ENCODE assay signal across 7 cellular contexts in the genomic region with DNA sequence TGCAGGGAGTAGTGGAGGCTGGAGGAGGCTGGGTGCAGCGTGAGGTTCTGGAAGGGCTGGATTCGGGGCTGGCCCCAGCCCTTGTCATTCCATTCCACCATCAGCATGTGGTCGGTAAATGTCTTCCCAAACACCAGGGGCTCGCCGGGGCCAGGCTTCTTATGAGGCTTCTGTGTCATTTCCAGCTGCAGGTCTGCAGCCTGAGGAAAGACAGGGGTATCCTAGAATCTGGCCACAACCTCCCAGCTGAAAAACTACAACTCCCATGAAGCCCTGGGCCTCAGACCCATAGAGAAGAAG. TPM values are rescaled to one million over a fixed set of nuclear protein-coding genes. Genes with fewer than 3 reads are reported as not detected.
DNase-seq lines count a peak whose midpoint lies in the region; ATAC-seq and TF ChIP-seq lines count a peak whose summit lies in the region.
"Had no signal": no experiment of that assay in that cellular context is flagged by ENCODE, and none has a peak within 500 bp of the region (broad histone marks: within the 10 kb centered on the region; RNA-seq: fewer than 3 reads in every experiment).

No MANE protein-coding gene starts in this region.

- POLR2A ChIA-PET in Caco-2 (lab: Charles Lee), result interaction anchor here (0.5 to 2.3 kb wide), 5 partner anchors 11 to 187 kb away, joined by 3 to 19 read pairs (median 6); partner anchors contain the start of genes GYS1, PPP1R15A and RUVBL2

- CTCF ChIA-PET in Caco-2 (lab: Charles Lee), result interaction anchor here (1.0 to 5.7 kb wide), 9 partner anchors 11 to 392 kb away, joined by 3 to 77 read pairs (median 5); partner anchors contain the start of genes GYS1, HSD17B14, PPP1R15A and RUVBL2

- no peak for TF ChIP-seq CTCF in Caco-2 (IDR thresholded peaks at IDR 0.05; ENCODE audit: insufficient read depth in 1 of 2, low read depth in 1 of 2, low read length in 1 of 2, severe bottlenecking in 1 of 2, unreplicated experiment in 1 of 2)
- no peak for TF ChIP-seq CTCF in glutamatergic neuron (IDR thresholded peaks at IDR 0.05; ENCODE audit: partially characterized antibody, unreplicated experiment)
- no peak for TF ChIP-seq CTCF in testis (IDR thresholded peaks at IDR 0.05)

- no peak overlapping the region for H3K27ac ChIP-seq in testis

- H3K9me3 Mint-ChIP-seq in Caco-2 (ENCODE audit: unreplicated experiment) (no peaks in the 10 kb centered on the region), glutamatergic neuron (ENCODE audit: unreplicated experiment) (peaks cover 2% of the 10 kb centered on the region)

- intact Hi-C loops in Caco-2 (cut with micrococcal nuclease; ENCODE audit: unreplicated experiment), result no loop called here
- intact Hi-C loops in testis (cut with DNase I; ENCODE audit: low total_unique reads), result no loop called here

- peaks cover 53% of the 10 kb centered on the region for H3K36me3 Mint-ChIP-seq in Caco-2 (ENCODE audit: insufficient read depth, unreplicated experiment)
- no peaks in the 10 kb centered on the region for H3K36me3 Mint-ChIP-seq in glutamatergic neuron (ENCODE audit: unreplicated experiment)

- H3K9me3 ChIP-seq in Caco-2 (no peaks in the 10 kb centered on the region), testis (no peaks in the 10 kb centered on the region)

- H3K27me3 ChIP-seq in Caco-2 (replicated peaks; ENCODE audit: control insufficient read depth, insufficient read depth, low read length), result no peaks in the 10 kb centered on the region
- H3K27me3 ChIP-seq in testis, result no peaks in the 10 kb centered on the region

- BruUV-seq in Caco-2 (replicated peaks; lab: Mats Ljungman, UMichigan), result no TSS peak

- H3K27ac Mint-ChIP-seq in Caco-2 (ENCODE audit: unreplicated experiment) (peak overlapping the region; percentile 7), glutamatergic neuron (ENCODE audit: unreplicated experiment) (no peak overlapping the region)

- H3K4me1 ChIP-seq in Caco-2, result peaks cover 22% of the 10 kb centered on the region
- peaks cover 14% of the 10 kb centered on the region for H3K4me1 ChIP-seq in testis

- H3K4me3 ChIP-seq in Caco-2 (ENCODE audit: low read depth, low read length) (no peak overlapping the region), testis (no peak overlapping the region)

- no peak for ATAC-seq in GM19324 (IDR thresholded peaks at IDR 0.05; ENCODE audit: low FRiP score, unreplicated experiment)

- WGBS in testis, 2 donors, result 78 to 84% methylated on average over 5 of the region's 5 CpGs

- H3K4me3 Mint-ChIP-seq in Caco-2 (ENCODE audit: unreplicated experiment) (peak overlapping the region; percentile 30), glutamatergic neuron (ENCODE audit: unreplicated experiment) (no peak overlapping the region)

- TF ChIP-seq POLR2A in testis (IDR thresholded peaks at IDR 0.05), result no peak

- no peaks in the 10 kb centered on the region for H3K36me3 ChIP-seq in Caco-2 (ENCODE audit: control insufficient read depth, insufficient read depth, low read length)
- H3K36me3 ChIP-seq in testis (ENCODE audit: low read depth, missing control alignments), result no peaks in the 10 kb centered on the region

- H3K27me3 Mint-ChIP-seq in Caco-2 (ENCODE audit: insufficient read depth, unreplicated experiment) (no peaks in the 10 kb centered on the region), glutamatergic neuron (ENCODE audit: unreplicated experiment) (peaks cover 7% of the 10 kb centered on the region)

- DNase-seq in Caco-2, result peak in 1 of 2 experiments; percentile 81
- peak; percentile 8 to 45 for DNase-seq in NCI-H526 (lab: John Stamatoyannopoulos, UW)
- DNase-seq in glutamatergic neuron, result peak; percentile 63
- DNase-seq in NCI-H774 (lab: John Stamatoyannopoulos, UW), result no peak
- DNase-seq in testis, result no peak
- DNase-seq: NCI-H2107 had no signal

- H3K4me1 Mint-ChIP-seq in Caco-2 (ENCODE audit: low read depth, unreplicated experiment), result peaks cover 30% of the 10 kb centered on the region
- H3K4me1 Mint-ChIP-seq in glutamatergic neuron (ENCODE audit: low read depth, unreplicated experiment), result peaks cover 8% of the 10 kb centered on the region

RNA-seq across cellular contexts. Expression of gene BCAT2, which starts 4.4 kb away (rescaled TPM):
- 106 and 109 TPM in 2 replicates for total RNA-seq in Caco-2 (2022)
- total RNA-seq in glutamatergic neuron (ENCODE audit: unreplicated experiment), result 22.3 TPM
- 10 to 100 TPM; 58.5 to 67.4 TPM for total RNA-seq in testis
- 38.0 TPM for polyA plus RNA-seq in testis (ENCODE audit: insufficient read depth, low read depth, low replicate concordance)

RNA-seq across cellular contexts. Expression of gene HSD17B14, which starts 29.8 kb away (rescaled TPM):
- total RNA-seq in Caco-2 (2022), result 27.8 and 30.8 TPM in 2 replicates
- 1.0 TPM for total RNA-seq in glutamatergic neuron (ENCODE audit: unreplicated experiment)
- total RNA-seq in testis, result 10 to 100 TPM in 1 of 2 donors, 1 to 10 TPM in 1; 5.6 to 11.9 TPM
- polyA plus RNA-seq in testis (ENCODE audit: insufficient read depth, low read depth, low replicate concordance), result 8.8 TPM

RNA-seq across cellular contexts. Expression of gene FGF21, which starts 51.1 kb away (rescaled TPM):
- 1.9 and 3.0 TPM in 2 replicates for total RNA-seq in Caco-2 (2022)
- not detected for total RNA-seq in glutamatergic neuron (ENCODE audit: unreplicated experiment)
- not detected for total RNA-seq in testis
- polyA plus RNA-seq in testis (ENCODE audit: insufficient read depth, low read depth, low replicate concordance), result not detected

RNA-seq across cellular contexts. Expression of gene FUT1, which starts 54.0 kb away (rescaled TPM):
- 26.1 and 30.5 TPM in 2 replicates for total RNA-seq in Caco-2 (2022)
- 4.4 TPM for total RNA-seq in glutamatergic neuron (ENCODE audit: unreplicated experiment)
- 1 to 10 TPM; 2.0 to 3.6 TPM for total RNA-seq in testis
- polyA plus RNA-seq in testis (ENCODE audit: insufficient read depth, low read depth, low replicate concordance), result 5.1 TPM

RNA-seq across cellular contexts. Expression of gene IZUMO1, which starts 59.8 kb away (rescaled TPM):
- 8.9 and 10.3 TPM in 2 replicates for total RNA-seq in Caco-2 (2022)
- total RNA-seq in glutamatergic neuron (ENCODE audit: unreplicated experiment), result not detected
- 10 to 100 TPM; 10.5 to 28.9 TPM for total RNA-seq in testis
- polyA plus RNA-seq in testis (ENCODE audit: insufficient read depth, low read depth, low replicate concordance), result 32.8 TPM

Comparison
In these comparisons a context has a peak if more than half of its experiments do, and no peak if none do; other contexts are left out.
1. DNase-seq: peak in NCI-H526 (2 of 2) and glutamatergic neuron (single experiment); none in NCI-H774 (single experiment) and testis (single experiment).